1 cellular context compared by ENCODE assay signal in genomic region chr4:110624016-110624770, GRCh38.
TF ChIP-seq lines count a peak whose summit lies in the region.

No MANE protein-coding gene starts in this region.

TF ChIP-seq in H1, 55 proteins besides CTCF, POLR2A, EP300 and RAD21:
- TF ChIP-seq EZH2 (IDR thresholded peaks at IDR 0.05; ENCODE audit: low read depth, low read length, severe bottlenecking) (peak; percentile 25), TCF12 (IDR thresholded peaks at IDR 0.05; ENCODE audit: low read depth, low read length) (no peak), PHF8 (conservative IDR thresholded peaks at IDR 0.05; ENCODE audit: low read depth, low read length) (no peak), SUZ12 (IDR thresholded peaks at IDR 0.05; ENCODE audit: low read length) (peak; percentile 26; the same call in 1 of the 2 replicates), RNF2 (IDR thresholded peaks at IDR 0.05; ENCODE audit: borderline replicate concordance, low read depth, low read length, missing control alignments, poor library complexity, severe bottlenecking) (no peak), BCL11A (IDR thresholded peaks at IDR 0.05; ENCODE audit: low read depth in 2 of 2, low read length in 2 of 2) (no peak), TBP (IDR thresholded peaks at IDR 0.05; ENCODE audit: low read depth, low read length) (no peak), TEAD4 (IDR thresholded peaks at IDR 0.05; ENCODE audit: low read depth, low read length) (no peak), JUN (IDR thresholded peaks at IDR 0.05; ENCODE audit: low read depth, low read length) (no peak), NANOG (IDR thresholded peaks at IDR 0.05; ENCODE audit: insufficient read depth, low read depth, low read length, poor library complexity, severe bottlenecking) (no peak), BRCA1 (IDR thresholded peaks at IDR 0.05; ENCODE audit: low read depth, low read length) (no peak), CHD7 (IDR thresholded peaks at IDR 0.05; ENCODE audit: insufficient replicate concordance, low read length) (no peak), SIRT6 (IDR thresholded peaks at IDR 0.05; ENCODE audit: low read length) (no peak), RXRA (IDR thresholded peaks at IDR 0.05; ENCODE audit: insufficient read depth, low read depth, low read length) (no peak)
TF ChIP-seq in H1: peak in this region for 2.
